Comparison of ENCODE assay signal across 8 cellular contexts in the genomic region with DNA sequence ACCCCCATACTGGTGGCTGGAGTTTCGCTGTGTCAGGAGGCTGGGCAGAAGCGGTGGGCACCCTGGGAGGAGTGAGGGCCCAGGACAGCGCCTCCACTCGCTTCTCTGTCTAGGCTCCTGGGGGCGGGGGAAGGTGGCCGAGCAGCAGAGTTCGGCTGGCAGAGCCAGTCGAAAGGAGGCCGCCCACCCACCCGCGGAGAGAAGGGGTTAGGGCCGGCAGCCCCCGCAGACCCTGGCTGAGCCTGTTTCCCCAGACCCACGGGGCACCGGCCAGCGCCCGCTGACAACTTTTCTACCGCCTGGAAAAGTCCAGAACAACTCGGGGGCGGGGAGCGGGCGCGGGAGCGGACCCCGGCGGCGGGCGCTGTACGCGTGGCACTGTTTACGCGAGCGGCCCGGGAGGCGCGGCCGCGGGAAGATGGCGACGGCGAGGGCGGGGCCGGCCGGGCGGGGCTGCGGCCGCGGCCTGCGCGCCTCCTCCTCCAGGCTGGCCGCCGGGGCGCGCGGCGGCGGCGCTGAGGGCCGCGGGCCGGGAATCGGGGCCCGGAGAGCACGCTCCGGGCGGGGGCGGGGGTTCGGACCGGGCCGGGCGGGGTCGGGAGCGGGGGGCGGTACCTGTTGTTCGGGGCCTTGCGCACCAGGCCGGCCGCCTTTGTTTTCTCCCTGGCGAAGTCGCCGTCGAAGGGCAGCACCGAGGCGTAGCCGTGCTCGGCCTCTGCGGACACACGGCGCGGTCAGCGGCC. TPM values are rescaled to one million over a fixed set of nuclear protein-coding genes. Genes with fewer than 3 reads are reported as not detected.
A peak's percentile ranks its signal among the peaks of the same experiment; 100 is the strongest.
DNase-seq lines count a peak whose midpoint lies in the region; ATAC-seq and TF ChIP-seq lines count a peak whose summit lies in the region.

No MANE protein-coding gene starts in this region.

- peaks cover 48% of the 10 kb centered on the region for H3K4me1 ChIP-seq in CD4-positive, alpha-beta memory T cell (ENCODE audit: insufficient read depth, low read length)
- H3K4me1 ChIP-seq in osteoblast (ENCODE audit: insufficient read depth, low read length) (peaks cover 31% of the 10 kb centered on the region), aorta (ENCODE audit: control insufficient read depth in 1 of 2, insufficient read depth in 2 of 2, low read length in 2 of 2) (no peaks in the 10 kb centered on the region)

- CTCF ChIA-PET in CD4-positive, alpha-beta memory T cell (lab: Charles Lee; ENCODE audit: partially characterized antibody): interaction anchor here (0.6 to 1.3 kb wide), 6 partner anchors 19 to 164 kb away, joined by 3 to 9 read pairs (median 4); a partner anchor contains a TSS

- POLR2A ChIA-PET in CD4-positive, alpha-beta memory T cell (lab: Charles Lee; ENCODE audit: partially characterized antibody): interaction anchor here (0.6 to 4.0 kb wide), 15 partner anchors 11 to 275 kb away, joined by 3 to 63 read pairs (median 10); a partner anchor contains a TSS

- peaks cover 4 to 11% of the 10 kb centered on the region in 2 donors for H3K36me3 Mint-ChIP-seq in CD4-positive, alpha-beta memory T cell
- H3K36me3 Mint-ChIP-seq in glutamatergic neuron (ENCODE audit: unreplicated experiment): no peaks in the 10 kb centered on the region

- WGBS in aorta, 2 donors: 0 to 1% methylated on average over 48 to 91 of the region's 91 CpGs

- H3K79me2 ChIP-seq in osteoblast (ENCODE audit: insufficient read depth, low read length): peaks cover 49% of the 10 kb centered on the region

- peak; percentile 32 for ATAC-seq in GM21526 (IDR thresholded peaks at IDR 0.05; ENCODE audit: low FRiP score, unreplicated experiment)
- ATAC-seq in aorta (ENCODE audit: low FRiP score): no peak
- ATAC-seq in GM18517 (IDR thresholded peaks at IDR 0.05; ENCODE audit: unreplicated experiment): no peak

- H3K27ac Mint-ChIP-seq in CD4-positive, alpha-beta memory T cell: peak overlapping the region in 4 of 7 donors; percentile 17 to 52 (median 36)
- H3K27ac Mint-ChIP-seq in glutamatergic neuron (ENCODE audit: unreplicated experiment): no peak overlapping the region

- H3K27me3 ChIP-seq in CD4-positive, alpha-beta memory T cell (ENCODE audit: insufficient read depth, low read length): no peaks in the 10 kb centered on the region
- H3K27me3 ChIP-seq in osteoblast (ENCODE audit: insufficient read depth, low read length) (no peaks in the 10 kb centered on the region), aorta (ENCODE audit: control insufficient read depth in 1 of 2, insufficient read depth in 2 of 2, low read length in 1 of 2) (no peaks in the 10 kb centered on the region)

- peak; percentile 54 to 68 (median 60) for DNase-seq in CD4-positive, alpha-beta memory T cell
- peak; percentile 22 for DNase-seq in NCI-H460 (ENCODE audit: extremely low read depth, low read depth)
- DNase-seq in activated gamma-delta T cell treated with anti-CD3 and anti-CD28 coated beads, Interleukin-2, amount 50 U/mL, for 16 hours (ENCODE audit: low read depth): peak; percentile 29
- DNase-seq in glutamatergic neuron: peak; percentile 68
- DNase-seq in osteoblast (ENCODE audit: insufficient read length, low spot score, missing footprints): peak; percentile 98
- peak; percentile 74 to 89 for DNase-seq in aorta

- H3K9me3 ChIP-seq in CD4-positive, alpha-beta memory T cell (ENCODE audit: control insufficient read depth in 1 of 2, low read length in 2 of 2): no peaks in the 10 kb centered on the region
- no peaks in the 10 kb centered on the region for H3K9me3 ChIP-seq in osteoblast (ENCODE audit: low read depth, low read length)
- H3K9me3 ChIP-seq in aorta (ENCODE audit: control insufficient read depth, low read length): no peaks in the 10 kb centered on the region

- no peaks in the 10 kb centered on the region for H3K9me3 Mint-ChIP-seq in CD4-positive, alpha-beta memory T cell
- peaks cover 3% of the 10 kb centered on the region for H3K9me3 Mint-ChIP-seq in glutamatergic neuron (ENCODE audit: unreplicated experiment)

- H3K27me3 Mint-ChIP-seq in CD4-positive, alpha-beta memory T cell: no peaks in the 10 kb centered on the region
- H3K27me3 Mint-ChIP-seq in glutamatergic neuron (ENCODE audit: unreplicated experiment): no peaks in the 10 kb centered on the region

- no peak for TF ChIP-seq CTCF in glutamatergic neuron (IDR thresholded peaks at IDR 0.05; ENCODE audit: partially characterized antibody, unreplicated experiment)
- TF ChIP-seq CTCF in osteoblast (IDR thresholded peaks at IDR 0.05; ENCODE audit: extremely low read depth, low read depth, low read length): no peak

- H3K27ac ChIP-seq in CD4-positive, alpha-beta memory T cell (ENCODE audit: low read depth, low read length): peak overlapping the region; percentile 66
- H3K27ac ChIP-seq in osteoblast (ENCODE audit: low read depth, low read length) (peak overlapping the region; percentile 48), aorta (ENCODE audit: low read depth in 1 of 2, low read length in 2 of 2) (peak overlapping the region; percentile 32 to 65)

- peaks cover 4 to 30% (median 7%) of the 10 kb centered on the region in 4 donors for H3K4me1 Mint-ChIP-seq in CD4-positive, alpha-beta memory T cell
- H3K4me1 Mint-ChIP-seq in glutamatergic neuron (ENCODE audit: low read depth, unreplicated experiment): peaks cover 11% of the 10 kb centered on the region

- intact Hi-C loops in CD4-positive, alpha-beta memory T cell (cut with micrococcal nuclease): no loop called here
- intact Hi-C loops in aorta (cut with DNase I): loop anchor here (5.0 to 10.0 kb wide), 2 partner anchors 154 to 156 kb away; a partner anchor contains a TSS

- H3K4me2 ChIP-seq in osteoblast (ENCODE audit: insufficient read depth, low read length): peak overlapping the region; percentile 93

- peak overlapping the region; percentile 11 to 59 for H3K4me3 ChIP-seq in CD4-positive, alpha-beta memory T cell (ENCODE audit: low read length in 2 of 2)
- H3K4me3 ChIP-seq in osteoblast (ENCODE audit: insufficient read depth, low read length) (peak overlapping the region; percentile 87), aorta (ENCODE audit: low read length in 2 of 2) (peak overlapping the region; percentile 73 to 81)

- H2AFZ ChIP-seq in osteoblast (ENCODE audit: low read length): no peak overlapping the region

- H3K4me3 Mint-ChIP-seq in CD4-positive, alpha-beta memory T cell: peak overlapping the region; percentile 58 to 87 (median 68)
- H3K4me3 Mint-ChIP-seq in glutamatergic neuron (ENCODE audit: unreplicated experiment): peak overlapping the region; percentile 70

- H3K36me3 ChIP-seq in CD4-positive, alpha-beta memory T cell (ENCODE audit: insufficient read depth, low read length): peaks cover 7% of the 10 kb centered on the region
- H3K36me3 ChIP-seq in osteoblast (ENCODE audit: insufficient read depth, low read length) (peaks cover 5% of the 10 kb centered on the region), aorta (ENCODE audit: control insufficient read depth in 1 of 2, insufficient read depth in 2 of 2, low read length in 1 of 2) (no peaks in the 10 kb centered on the region)

- H4K20me1 ChIP-seq in osteoblast (ENCODE audit: insufficient read depth, low read length): peaks cover 43% of the 10 kb centered on the region

RNA-seq across cellular contexts. Expression of a gene that starts 0.6 kb away (rescaled TPM):
- 10 to 100 TPM; 66.5 to 67.5 TPM for total RNA-seq in CD4-positive, alpha-beta memory T cell
- polyA plus RNA-seq in CD4-positive, alpha-beta memory T cell: 10 to 100 TPM; 31.9 to 48.9 TPM
- total RNA-seq in NCI-H460 (2014; rRNA removed; shearing (Covaris generic)): 8.6 and 12.8 TPM in 2 replicates
- polyA plus RNA-seq in NCI-H460 (2014; cell fraction: nucleus; rRNA removed): 15.7 and 19.3 TPM in 2 replicates
- total RNA-seq in glutamatergic neuron (ENCODE audit: unreplicated experiment) (143 TPM), osteoblast (53.3 and 56.8 TPM in 2 replicates), aorta (10 to 100 TPM; 45.7 to 75.4 TPM)
- 10 to 100 TPM; 36.9 to 75.1 TPM for polyA plus RNA-seq in aorta

RNA-seq across cellular contexts. Expression of a gene that starts 19.4 kb away (rescaled TPM):
- total RNA-seq in CD4-positive, alpha-beta memory T cell: 10 to 100 TPM; 35.9 to 39.2 TPM
- polyA plus RNA-seq in CD4-positive, alpha-beta memory T cell: 10 to 100 TPM; 24.8 to 43.9 TPM
- total RNA-seq in NCI-H460 (2014; rRNA removed; shearing (Covaris generic)): 11.9 and 12.3 TPM in 2 replicates
- polyA plus RNA-seq in NCI-H460 (2014; cell fraction: nucleus; rRNA removed): 17.4 and 43.3 TPM in 2 replicates
- total RNA-seq in glutamatergic neuron (ENCODE audit: unreplicated experiment) (15.6 TPM), osteoblast (8.7 and 9.7 TPM in 2 replicates), aorta (10 to 100 TPM; 11.1 to 16.2 TPM)
- polyA plus RNA-seq in aorta: 1 to 10 TPM; 3.8 to 9.2 TPM

RNA-seq across cellular contexts. Expression of a gene that starts 19.4 kb away (rescaled TPM):
- total RNA-seq in CD4-positive, alpha-beta memory T cell: 1 to 10 TPM; 3.8 to 4.4 TPM
- 1 to 10 TPM in 1 of 2 donors, under 1 TPM in 1; 0.24 to 1.8 TPM for polyA plus RNA-seq in CD4-positive, alpha-beta memory T cell
- total RNA-seq in NCI-H460 (2014; rRNA removed; shearing (Covaris generic)): 0.50 and 0.75 TPM in 2 replicates
- 0.16 and 3.2 TPM in 2 replicates for polyA plus RNA-seq in NCI-H460 (2014; cell fraction: nucleus; rRNA removed)
- total RNA-seq in glutamatergic neuron (ENCODE audit: unreplicated experiment) (6.8 TPM), osteoblast (2.9 and 4.1 TPM in 2 replicates), aorta (1 to 10 TPM; 3.2 to 6.6 TPM)
- 1 to 10 TPM in 1 of 2 donors, not detected in 1; 7.0 TPM for polyA plus RNA-seq in aorta

Comparison
In these comparisons a context has a peak if more than half of its experiments do, and no peak if none do; other contexts are left out.
1. DNase-seq: peak in every context shown above with its lines; median percentile 98 in osteoblast; 82 in aorta; 68 in glutamatergic neuron; 60 in CD4-positive, alpha-beta memory T cell; 29 in activated gamma-delta T cell treated with anti-CD3 and anti-CD28 coated beads, Interleukin-2, amount 50 U/mL, for 16 hours; 22 in NCI-H460.
2. H3K4me3 ChIP-seq: peak in every context shown above with its lines; median percentile 87 in osteoblast; 77 in aorta; 35 in CD4-positive, alpha-beta memory T cell.